ENCODE assay signal across 16 cellular contexts in the genomic region with DNA sequence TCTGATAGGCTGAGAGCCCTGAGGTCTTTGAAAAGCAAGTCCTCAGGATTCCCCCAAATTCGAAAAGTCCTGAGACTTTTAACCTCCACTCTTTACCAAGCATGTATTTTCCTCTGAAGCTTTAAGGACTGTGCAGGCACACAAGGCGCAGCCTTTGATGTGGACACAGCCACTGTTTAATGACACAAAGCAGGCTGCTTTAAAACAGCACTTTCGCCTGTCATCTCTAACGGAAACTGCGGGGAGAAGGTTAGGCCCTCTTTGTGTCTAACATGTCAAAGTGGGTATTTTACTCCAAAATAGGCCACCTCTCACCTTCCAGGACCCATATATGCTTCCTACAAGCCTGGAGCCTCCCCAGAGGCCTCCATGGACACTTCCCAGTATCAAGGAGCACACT.
"Had no signal": no experiment of that assay in that cellular context is flagged by ENCODE, and none has a peak within 500 bp of the region (broad histone marks: within the 10 kb centered on the region; RNA-seq: fewer than 3 reads in every experiment).

No MANE protein-coding gene starts in this region.

- ATAC-seq: effector memory CD8-positive, alpha-beta T cell; esophagus mucosa; lower lobe of right lung; naive thymus-derived CD4-positive, alpha-beta T cell had no signal

- DNase-seq: activated CD8-positive, alpha-beta memory T cell treated with anti-CD3 and anti-CD28 coated beads, Interleukin-2, amount 50 U/mL, for 48 hours; activated effector memory CD4-positive, alpha-beta T cell treated with Interleukin-2 at 50 U/mL for 16 hours; activated naive CD4-positive, alpha-beta T cell treated with anti-CD3 and anti-CD28 coated beads, Interleukin-2, amount 10 ng/mL, durations not matched to agents 7 days and 5 days; activated T-cell treated with anti-CD3 and anti-CD28 coated beads, Interleukin-2, amount 50 U/mL, for 48 hours; effector memory CD8-positive, alpha-beta T cell; foreskin melanocyte; kidney; lower lobe of right lung; retina; spleen; stimulated activated CD4-positive, alpha-beta T cell treated with anti-CD3 and anti-CD28 coated beads, Interleukin-4, amount 100 ng/mL, for 24 hours; T-helper 9 cell; transverse colon had no signal

- H3K27ac Mint-ChIP-seq: effector memory CD8-positive, alpha-beta T cell had no signal

- H3K4me1 Mint-ChIP-seq: central memory CD8-positive, alpha-beta T cell had no signal

- H3K9me3 Mint-ChIP-seq: activated naive CD4-positive, alpha-beta T cell treated with anti-CD3 and anti-CD28 coated beads, Interleukin-2, amount 10 ng/mL, durations not matched to agents 7 days and 5 days; central memory CD8-positive, alpha-beta T cell; effector memory CD8-positive, alpha-beta T cell had no signal

- H3K4me3 Mint-ChIP-seq: activated naive CD4-positive, alpha-beta T cell treated with anti-CD3 and anti-CD28 coated beads, Interleukin-2, amount 10 ng/mL, durations not matched to agents 7 days and 5 days; central memory CD8-positive, alpha-beta T cell; effector memory CD8-positive, alpha-beta T cell had no signal
